Comparison of ENCODE assay signal across 24 cellular contexts in the genomic region with DNA sequence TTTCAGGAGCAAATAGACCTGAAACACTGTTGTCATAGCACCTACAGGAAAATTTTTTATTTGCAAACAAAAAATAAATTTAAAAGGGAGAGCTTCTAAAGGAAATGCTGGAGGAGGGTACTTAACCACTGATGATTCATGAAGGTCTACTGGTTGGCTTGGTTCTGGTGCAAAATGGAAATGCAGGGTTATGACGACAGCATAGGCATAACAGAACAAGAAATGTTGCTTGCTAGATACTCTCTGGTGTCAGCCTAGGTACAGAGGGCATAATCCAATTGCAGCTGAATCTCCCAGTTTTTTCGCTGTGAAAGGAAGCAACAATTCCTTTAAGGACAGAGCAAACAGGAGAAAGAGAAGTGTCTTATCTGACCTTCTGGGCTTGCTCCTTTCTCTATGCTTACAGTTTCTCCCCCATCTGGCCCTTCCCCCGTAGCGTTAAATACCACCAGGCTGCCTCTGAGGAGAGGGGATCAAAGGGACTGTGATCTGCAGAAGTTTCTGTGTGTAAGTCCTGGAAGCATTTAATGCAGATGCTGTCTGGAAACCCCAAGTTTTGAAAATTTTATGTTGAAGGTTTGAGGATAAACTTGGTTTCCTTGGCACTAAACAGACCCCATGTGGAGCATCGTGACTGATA. TPM values are rescaled to one million over a fixed set of nuclear protein-coding genes. Genes with fewer than 3 reads are reported as not detected.
A peak's percentile ranks its signal among the peaks of the same experiment; 100 is the strongest.
DNase-seq lines count a peak whose midpoint lies in the region; ATAC-seq, FAIRE-seq and TF ChIP-seq lines count a peak whose summit lies in the region.
"Had no signal": no experiment of that assay in that cellular context is flagged by ENCODE, and none has a peak within 500 bp of the region (broad histone marks: within the 10 kb centered on the region; RNA-seq: fewer than 3 reads in every experiment).

No MANE protein-coding gene starts in this region.

- H3K9me3 ChIP-seq in KOPT-K1 (ENCODE audit: insufficient read depth, low read length, poor library complexity, severe bottlenecking) (no peaks in the 10 kb centered on the region), astrocyte (ENCODE audit: insufficient read depth, low read depth, low read length) (no peaks in the 10 kb centered on the region), mucosa of descending colon (no peaks in the 10 kb centered on the region)
- H3K9me3 ChIP-seq: SJCRH30 had no signal

- peak overlapping the region; percentile 91 for H3K27ac Mint-ChIP-seq in GM23338
- no peak overlapping the region for H3K27ac Mint-ChIP-seq in astrocyte (ENCODE audit: unreplicated experiment)
- H3K27ac Mint-ChIP-seq: activated B cell treated with CpG ODN at 0.5 μM for 24 hours; activated T-helper 2 cell treated with anti-CD3 and anti-CD28 coated beads, Interferon-gamma antibody, Interleukin-2, Interleukin-4, amounts not matched to agents 10 μg/mL and 5 μg/mL and 100 μg/mL, durations not matched to agents 14 hours and 24 hours and 36 hours; T-helper 17 cell had no signal

- no peaks in the 10 kb centered on the region for H3K9me2 ChIP-seq in GM23338 (ENCODE audit: insufficient read depth)

- H3K27me3 Mint-ChIP-seq in GM23338 (ENCODE audit: insufficient read depth, low read depth, poor library complexity) (no peaks in the 10 kb centered on the region), astrocyte (ENCODE audit: low read depth, unreplicated experiment) (no peaks in the 10 kb centered on the region)
- H3K27me3 Mint-ChIP-seq: central memory CD8-positive, alpha-beta T cell; naive thymus-derived CD8-positive, alpha-beta T cell; T-helper 17 cell had no signal

- H3K27ac ChIP-seq in GM23338 (ENCODE audit: low read depth) (peak overlapping the region; percentile 80; the same call in 1 of the 2 replicates), KOPT-K1 (ENCODE audit: low read depth, low read length, poor library complexity, severe bottlenecking) (peak overlapping the region; percentile 43), astrocyte (ENCODE audit: low read depth, low read length) (no peak overlapping the region)
- H3K27ac ChIP-seq: SJCRH30, skin epidermis had no signal

- H3K9me3 Mint-ChIP-seq in GM23338, result no peaks in the 10 kb centered on the region
- H3K9me3 Mint-ChIP-seq in astrocyte (ENCODE audit: unreplicated experiment), result no peaks in the 10 kb centered on the region
- H3K9me3 Mint-ChIP-seq: activated B cell treated with CpG ODN at 0.5 μM for 24 hours; activated T-helper 2 cell treated with anti-CD3 and anti-CD28 coated beads, Interferon-gamma antibody, Interleukin-2, Interleukin-4, amounts not matched to agents 10 μg/mL and 5 μg/mL and 100 μg/mL, durations not matched to agents 14 hours and 24 hours and 36 hours; central memory CD8-positive, alpha-beta T cell; naive thymus-derived CD8-positive, alpha-beta T cell had no signal

- H3K9ac ChIP-seq in astrocyte (ENCODE audit: low read length), result no peak overlapping the region

- intact Hi-C loops in mucosa of descending colon (cut with DNase I, micrococcal nuclease), result no loop called here

- peak; percentile 63 for ATAC-seq in GM23338
- ATAC-seq in mucosa of descending colon, result peak; percentile 54
- no peak for ATAC-seq in GM21528 (IDR thresholded peaks at IDR 0.05; ENCODE audit: low FRiP score, unreplicated experiment)
- no peak for ATAC-seq in GM19324 (IDR thresholded peaks at IDR 0.05; ENCODE audit: low FRiP score, unreplicated experiment)
- ATAC-seq: T-helper 17 cell had no signal

- peak; percentile 32 for DNase-seq in GM23338 (ENCODE audit: low spot score)
- DNase-seq in astrocyte (ENCODE audit: low read depth), result peak; percentile 4
- DNase-seq in mucosa of descending colon, result no peak
- no peak for DNase-seq in urothelium cell line (ENCODE audit: low spot score)
- DNase-seq: activated B cell treated with CpG ODN at 0.5 μM for 24 hours; amniotic stem cell; Calu3; effector CD8-positive, alpha-beta T cell; head of caudate nucleus; MV-4-11; NCI-H2081 treated with DMSO at 0.1 percent for 48 hours; NCI-H510A treated with DMSO at 0.1 percent for 48 hours; SJCRH30; stimulated activated CD4-positive, alpha-beta T cell treated with anti-CD3 and anti-CD28 coated beads, Interleukin-4, amount 100 ng/mL, for 24 hours; T-helper 17 cell had no signal

- peak overlapping the region; percentile 59 for H3K4me2 ChIP-seq in GM23338
- H3K4me2 ChIP-seq in astrocyte (ENCODE audit: low read length), result no peak overlapping the region

- TF ChIP-seq CTCF in GM23338 (conservative IDR thresholded peaks at IDR 0.05; ENCODE audit: low read depth in 2 of 2) (no peak), astrocyte (IDR thresholded peaks at IDR 0.05; ENCODE audit: insufficient read depth, low read depth, low read length) (no peak), mucosa of descending colon (IDR thresholded peaks at IDR 0.05) (no peak)

- no peaks in the 10 kb centered on the region for H3K27me3 ChIP-seq in GM23338 (ENCODE audit: insufficient read depth)
- no peaks in the 10 kb centered on the region for H3K27me3 ChIP-seq in astrocyte (ENCODE audit: insufficient read depth, low read length)
- H3K27me3 ChIP-seq: SJCRH30 had no signal

- H3K4me3 ChIP-seq in GM23338 (peak overlapping the region; percentile 19; the same call in 1 of the 2 replicates), astrocyte (ENCODE audit: insufficient read depth, low read depth, low read length) (no peak overlapping the region), mucosa of descending colon (no peak overlapping the region)
- H3K4me3 ChIP-seq: SJCRH30, skin epidermis had no signal

- H3K36me3 Mint-ChIP-seq in GM23338 (ENCODE audit: low read depth) (no peaks in the 10 kb centered on the region), astrocyte (ENCODE audit: low read depth, unreplicated experiment) (no peaks in the 10 kb centered on the region)
- H3K36me3 Mint-ChIP-seq: naive thymus-derived CD8-positive, alpha-beta T cell had no signal

- H3K4me3 Mint-ChIP-seq in GM23338 (no peak overlapping the region), astrocyte (ENCODE audit: unreplicated experiment) (no peak overlapping the region)
- H3K4me3 Mint-ChIP-seq: activated B cell treated with CpG ODN at 0.5 μM for 24 hours; central memory CD8-positive, alpha-beta T cell; naive thymus-derived CD8-positive, alpha-beta T cell; T-helper 17 cell had no signal

- H3K4me1 Mint-ChIP-seq in GM23338 (peaks cover 17% of the 10 kb centered on the region; the same call in 2 of the 3 replicates), astrocyte (ENCODE audit: low read depth, unreplicated experiment) (peaks cover 4% of the 10 kb centered on the region)
- H3K4me1 Mint-ChIP-seq: activated B cell treated with CpG ODN at 0.5 μM for 24 hours; central memory CD8-positive, alpha-beta T cell; T-helper 17 cell had no signal

- no peaks in the 10 kb centered on the region for H3F3A ChIP-seq in GM23338 (replicated peaks; ENCODE audit: low read depth)

- H3K36me3 ChIP-seq in GM23338 (ENCODE audit: insufficient read depth) (no peaks in the 10 kb centered on the region), KOPT-K1 (ENCODE audit: insufficient read depth, low read length) (no peaks in the 10 kb centered on the region), astrocyte (ENCODE audit: insufficient read depth, low read length) (no peaks in the 10 kb centered on the region), mucosa of descending colon (ENCODE audit: low read depth) (no peaks in the 10 kb centered on the region)
- H3K36me3 ChIP-seq: SJCRH30 had no signal

- H3K79me2 ChIP-seq in GM23338 (replicated peaks; ENCODE audit: insufficient read depth) (no peaks in the 10 kb centered on the region), astrocyte (ENCODE audit: insufficient read depth, low read length) (no peaks in the 10 kb centered on the region)

- H2AFZ ChIP-seq in GM23338 (peak overlapping the region; percentile 82; the same call in 1 of the 2 replicates), astrocyte (ENCODE audit: low read depth, low read length) (no peak overlapping the region)

- no peaks in the 10 kb centered on the region for H4K20me1 ChIP-seq in GM23338 (replicated peaks; ENCODE audit: insufficient read depth)
- no peaks in the 10 kb centered on the region for H4K20me1 ChIP-seq in astrocyte (ENCODE audit: insufficient read depth, low read length)

- H3K4me1 ChIP-seq in GM23338 (ENCODE audit: insufficient read depth) (peaks cover 22% of the 10 kb centered on the region; the same call in 1 of the 2 replicates), astrocyte (ENCODE audit: insufficient read depth, low read length) (no peaks in the 10 kb centered on the region), mucosa of descending colon (ENCODE audit: low read depth) (peaks cover 5% of the 10 kb centered on the region)
- H3K4me1 ChIP-seq: SJCRH30 had no signal

- FAIRE-seq in astrocyte (lab: Jason Lieb, UNC), result peak; percentile 59
- FAIRE-seq in urothelium cell line (lab: Jason Lieb, UNC), result no peak
- FAIRE-seq: G401.6, GM12892 had no signal

TF ChIP-seq in GM23338, 12 proteins besides CTCF, POLR2A, EP300 and RAD21 (continues in another document):
- no peak for TF ChIP-seq ZNF114 (CRISPR knock-in tag; IDR thresholded peaks at IDR 0.05)
- no peak for TF ChIP-seq JUNB (IDR thresholded peaks at IDR 0.05; ENCODE audit: unreplicated experiment)
- TF ChIP-seq CREB1 (CRISPR knock-in tag; IDR thresholded peaks at IDR 0.05; ENCODE audit: low read depth), result no peak
- no peak for TF ChIP-seq STAT1 (IDR thresholded peaks at IDR 0.05; ENCODE audit: unreplicated experiment)
- no peak for TF ChIP-seq POLR2AphosphoS5 (IDR thresholded peaks at IDR 0.05; ENCODE audit: low read depth)

RNA-seq across cellular contexts. Expression of a gene that starts 23.7 kb away (rescaled TPM):
- 44.1 and 44.4 TPM in 2 replicates for total RNA-seq in GM23338 (2014; rRNA removed; shearing (Covaris generic))
- 14.2 and 15.3 TPM in 2 replicates for polyA plus RNA-seq in GM23338 (2016; fragmentation: Nextera tagmentation; extraction: Ambion mirVana)
- total RNA-seq in astrocyte (91.5 and 99.3 TPM in 2 replicates), mucosa of descending colon (100 to 1,000 TPM in 1 of 3 donors, 10 to 100 TPM in 2; 50.6 to 108 (median 83.3) TPM)

Comparison
In these comparisons a context has a peak if more than half of its experiments do, and no peak if none do; other contexts are left out.
1. ATAC-seq: peak in GM23338 (single experiment) and mucosa of descending colon (single experiment); none in GM21528 (single experiment) and GM19324 (single experiment).
2. DNase-seq: peak in GM23338 (single experiment) and astrocyte (single experiment); none in mucosa of descending colon (0 of 3) and urothelium cell line (single experiment).